Comparison of ENCODE assay signal across 1 cellular context in the genomic region with DNA sequence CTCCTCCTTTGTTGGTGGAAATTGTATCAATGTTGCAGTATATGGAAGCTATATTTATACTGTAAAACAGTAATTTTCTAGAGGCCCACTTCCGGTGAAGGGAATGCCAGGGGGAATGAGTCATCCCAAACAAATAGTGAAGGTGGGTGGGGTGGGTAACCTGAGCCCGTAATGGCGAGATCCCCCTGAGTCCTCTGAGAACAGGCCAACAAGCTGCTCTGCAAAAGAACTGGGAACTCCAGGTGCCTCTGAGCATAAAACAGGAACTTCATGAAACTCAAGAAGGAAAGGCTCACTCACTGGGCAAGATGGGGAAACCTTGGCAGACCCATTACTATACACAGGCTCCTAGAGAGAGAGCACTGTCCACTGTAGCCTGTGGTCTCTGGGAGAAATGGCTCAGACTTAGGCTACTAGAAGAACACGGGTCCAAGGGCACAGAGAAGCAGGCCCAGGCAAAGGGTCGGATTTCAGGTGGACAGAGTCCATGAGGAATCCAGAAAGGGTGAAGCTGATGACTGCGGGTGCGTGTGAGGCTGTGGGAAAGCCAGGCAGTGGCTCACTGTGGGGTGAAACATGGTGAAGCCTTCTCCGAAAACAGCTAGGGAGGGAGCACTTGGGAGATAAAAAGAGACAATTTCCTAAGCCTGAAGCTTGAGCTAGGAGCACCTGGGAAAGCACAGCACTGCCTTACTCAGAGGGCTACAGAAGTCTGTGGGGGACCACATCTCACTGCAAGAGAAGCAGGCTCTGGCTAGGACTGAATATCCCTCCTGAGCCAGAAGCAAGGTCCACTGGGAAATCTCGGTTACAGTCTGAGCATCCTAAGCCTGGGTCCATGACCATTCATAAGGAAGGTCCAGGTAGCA.
TF ChIP-seq lines count a peak whose summit lies in the region.

No MANE protein-coding gene starts in this region.

TF ChIP-seq in K562, 482 proteins besides CTCF, POLR2A, EP300 and RAD21:
- no peak for TF ChIP-seq ZEB2 (IDR thresholded peaks at IDR 0.05)
- no peak for TF ChIP-seq TAF15 (IDR thresholded peaks at IDR 0.05; ENCODE audit: low read depth, low read length)
- no peak for TF ChIP-seq ZNF3 (CRISPR knock-in tag; IDR thresholded peaks at IDR 0.05)
- TF ChIP-seq GABPA (tag; conservative IDR thresholded peaks at IDR 0.05; ENCODE audit: low read depth) = peak; percentile 30; the same call in 1 of the 2 replicates
- TF ChIP-seq, protein P1, sequence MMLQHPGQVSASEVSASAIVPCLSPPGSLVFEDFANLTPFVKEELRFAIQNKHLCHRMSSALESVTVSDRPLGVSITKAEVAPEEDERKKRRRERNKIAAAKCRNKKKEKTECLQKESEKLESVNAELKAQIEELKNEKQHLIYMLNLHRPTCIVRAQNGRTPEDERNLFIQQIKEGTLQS (IDR thresholded peaks at IDR 0.05) = 0 out of 2 replicates have a peak, but pooled peaks have one; percentile 15
- TF ChIP-seq, protein P1 (CRISPR knock-in tag; conservative IDR thresholded peaks at IDR 0.05) = no peak
- TF ChIP-seq, protein P2, sequence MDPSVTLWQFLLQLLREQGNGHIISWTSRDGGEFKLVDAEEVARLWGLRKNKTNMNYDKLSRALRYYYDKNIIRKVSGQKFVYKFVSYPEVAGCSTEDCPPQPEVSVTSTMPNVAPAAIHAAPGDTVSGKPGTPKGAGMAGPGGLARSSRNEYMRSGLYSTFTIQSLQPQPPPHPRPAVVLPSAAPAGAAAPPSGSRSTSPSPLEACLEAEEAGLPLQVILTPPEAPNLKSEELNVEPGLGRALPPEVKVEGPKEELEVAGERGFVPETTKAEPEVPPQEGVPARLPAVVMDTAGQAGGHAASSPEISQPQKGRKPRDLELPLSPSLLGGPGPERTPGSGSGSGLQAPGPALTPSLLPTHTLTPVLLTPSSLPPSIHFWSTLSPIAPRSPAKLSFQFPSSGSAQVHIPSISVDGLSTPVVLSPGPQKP (CRISPR knock-in tag; IDR thresholded peaks at IDR 0.05) = no peak
